Comparison of ENCODE assay signal across 36 cellular contexts in genomic region chr7:116292381-116292780, GRCh38.
"Had no signal": no experiment of that assay in that cellular context is flagged by ENCODE, and none has a peak within 500 bp of the region (broad histone marks: within the 10 kb centered on the region; RNA-seq: fewer than 3 reads in every experiment).

No MANE protein-coding gene starts in this region.

- H3K9me3 ChIP-seq: adrenal gland, body of pancreas, colonic mucosa, esophagus muscularis mucosa, gastroesophageal sphincter had no signal

- H3K36me3 ChIP-seq: adrenal gland, cardiac muscle cell, colonic mucosa, esophagus muscularis mucosa, gastroesophageal sphincter, heart right ventricle, WERI-Rb-1 had no signal

- H3K36me3 Mint-ChIP-seq: activated naive CD8-positive, alpha-beta T cell treated with anti-CD3 and anti-CD28 coated beads for 36 hours had no signal

- H3K27ac ChIP-seq: adrenal gland, body of pancreas, cardiac muscle cell, colonic mucosa, dorsolateral prefrontal cortex, esophagus muscularis mucosa, gastroesophageal sphincter, heart right ventricle, WERI-Rb-1 had no signal

- H3K9me3 Mint-ChIP-seq: activated CD4-positive, alpha-beta memory T cell treated with anti-CD3 and anti-CD28 coated beads, Interleukin-2, amount 10 ng/mL, durations not matched to agents 7 days and 5 days; activated CD4-positive, alpha-beta T cell treated with anti-CD3 and anti-CD28 coated beads, Interleukin-2, amount 10 ng/mL, durations not matched to agents 7 days and 5 days; activated T-cell treated with anti-CD3 and anti-CD28 coated beads, Interleukin-2, amount 50 U/mL, for 24 hours; T-helper 2 cell treated with Interferon-gamma antibody and Interleukin-4, amounts not matched to agents 5 μg/mL and 100 μg/mL, for 36 hours had no signal

- H3K27me3 ChIP-seq: adrenal gland, body of pancreas, cardiac muscle cell, colonic mucosa, esophagus muscularis mucosa, gastroesophageal sphincter, heart right ventricle had no signal

- H3K4me1 ChIP-seq: adrenal gland, body of pancreas, colonic mucosa had no signal

- H3K4me3 ChIP-seq: adrenal gland, body of pancreas, cardiac muscle cell, colonic mucosa, dorsolateral prefrontal cortex, esophagus muscularis mucosa, gastroesophageal sphincter, heart right ventricle had no signal

- ATAC-seq: activated CD4-positive, alpha-beta T cell treated with anti-CD3 and anti-CD28 coated beads for 36 hours; activated CD4-positive, CD25-positive, alpha-beta regulatory T cell treated with anti-CD3 and anti-CD28 coated beads, Interleukin-2, amount 50 U/mL, for 24 hours; activated naive CD8-positive, alpha-beta T cell treated with anti-CD3 and anti-CD28 coated beads, Interleukin-2, amount 50 U/mL, for 24 hours; activated T-cell treated with anti-CD3 and anti-CD28 coated beads, Interleukin-2, amount 50 U/mL, for 72 hours; body of pancreas; gastroesophageal sphincter; heart right ventricle; T-helper 17 cell had no signal

- H3K4me3 Mint-ChIP-seq: activated B cell treated with CpG ODN at 0.5 μM for 24 hours; activated CD4-positive, alpha-beta memory T cell treated with anti-CD3 and anti-CD28 coated beads, Interleukin-2, amount 10 ng/mL, durations not matched to agents 7 days and 5 days; activated CD4-positive, alpha-beta T cell treated with anti-CD3 and anti-CD28 coated beads for 36 hours; activated CD4-positive, alpha-beta T cell treated with anti-CD3 and anti-CD28 coated beads, Interleukin-2, amount 10 ng/mL, durations not matched to agents 7 days and 5 days; activated naive CD4-positive, alpha-beta T cell treated with anti-CD3 and anti-CD28 coated beads for 36 hours; activated naive CD4-positive, alpha-beta T cell treated with anti-CD3 and anti-CD28 coated beads, Interleukin-2, amount 50 U/mL, for 24 hours; activated naive CD8-positive, alpha-beta T cell treated with anti-CD3 and anti-CD28 coated beads for 36 hours; activated naive CD8-positive, alpha-beta T cell treated with anti-CD3 and anti-CD28 coated beads, Interleukin-2, amount 50 U/mL, for 24 hours; activated T-cell treated with anti-CD3 and anti-CD28 coated beads, Interleukin-2, amount 50 U/mL, for 24 hours; activated T-cell treated with anti-CD3 and anti-CD28 coated beads, Interleukin-2, amount 50 U/mL, for 72 hours; endodermal cell; T-helper 17 cell; T-helper 2 cell treated with Interferon-gamma antibody and Interleukin-4, amounts not matched to agents 5 μg/mL and 100 μg/mL, for 36 hours had no signal

- DNase-seq: activated B cell treated with CpG ODN at 0.5 μM for 24 hours; activated CD4-positive, alpha-beta memory T cell treated with anti-CD3 and anti-CD28 coated beads, Interleukin-2, amount 10 ng/mL, durations not matched to agents 7 days and 5 days; activated CD4-positive, alpha-beta T cell treated with anti-CD3 and anti-CD28 coated beads for 36 hours; activated CD4-positive, alpha-beta T cell treated with anti-CD3 and anti-CD28 coated beads, Interleukin-2, amount 10 ng/mL, durations not matched to agents 7 days and 5 days; activated CD4-positive, alpha-beta T cell treated with anti-CD3 and anti-CD28 coated beads, Interleukin-2, amount 50 U/mL, for 4 hours; activated CD8-positive, alpha-beta memory T cell treated with anti-CD3 and anti-CD28 coated beads, Interleukin-2, amount 50 U/mL, for 48 hours; activated gamma-delta T cell; activated naive CD4-positive, alpha-beta T cell treated with anti-CD3 and anti-CD28 coated beads for 36 hours; activated naive CD8-positive, alpha-beta T cell treated with anti-CD3 and anti-CD28 coated beads for 36 hours; activated naive CD8-positive, alpha-beta T cell treated with anti-CD3 and anti-CD28 coated beads, Interleukin-2, amount 50 U/mL, for 24 hours; activated T-cell treated with anti-CD3 and anti-CD28 coated beads for 4 hours; activated T-cell treated with anti-CD3 and anti-CD28 coated beads, Interleukin-2, amount 50 U/mL, for 24 hours; activated T-cell treated with anti-CD3 and anti-CD28 coated beads, Interleukin-2, amount 50 U/mL, for 72 hours; adrenal gland; amygdala; aorta; central memory CD4-positive, alpha-beta T cell; cerebellar nuclear complex; colonic mucosa; dorsolateral prefrontal cortex; effector memory CD4-positive, alpha-beta T cell; endodermal cell; erythroblast; foreskin melanocyte; heart right ventricle; T-helper 1 cell; T-helper 17 cell; T1000; WERI-Rb-1 had no signal

- H3K4me1 Mint-ChIP-seq: activated B cell treated with CpG ODN at 0.5 μM for 24 hours; activated CD4-positive, alpha-beta memory T cell treated with anti-CD3 and anti-CD28 coated beads, Interleukin-2, amount 10 ng/mL, durations not matched to agents 7 days and 5 days; activated CD4-positive, alpha-beta T cell treated with anti-CD3 and anti-CD28 coated beads for 36 hours; activated CD4-positive, alpha-beta T cell treated with anti-CD3 and anti-CD28 coated beads, Interleukin-2, amount 10 ng/mL, durations not matched to agents 7 days and 5 days; activated naive CD4-positive, alpha-beta T cell treated with anti-CD3 and anti-CD28 coated beads, Interleukin-2, amount 50 U/mL, for 24 hours; activated naive CD8-positive, alpha-beta T cell treated with anti-CD3 and anti-CD28 coated beads for 36 hours; activated naive CD8-positive, alpha-beta T cell treated with anti-CD3 and anti-CD28 coated beads, Interleukin-2, amount 50 U/mL, for 24 hours; endodermal cell; T-helper 17 cell had no signal

- H3K27ac Mint-ChIP-seq: activated B cell treated with CpG ODN at 0.5 μM for 24 hours; activated CD4-positive, alpha-beta memory T cell treated with anti-CD3 and anti-CD28 coated beads, Interleukin-2, amount 10 ng/mL, durations not matched to agents 7 days and 5 days; activated CD4-positive, alpha-beta T cell treated with anti-CD3 and anti-CD28 coated beads for 36 hours; activated naive CD4-positive, alpha-beta T cell treated with anti-CD3 and anti-CD28 coated beads for 36 hours; activated naive CD4-positive, alpha-beta T cell treated with anti-CD3 and anti-CD28 coated beads, Interleukin-2, amount 50 U/mL, for 24 hours; activated naive CD8-positive, alpha-beta T cell treated with anti-CD3 and anti-CD28 coated beads for 36 hours; activated naive CD8-positive, alpha-beta T cell treated with anti-CD3 and anti-CD28 coated beads, Interleukin-2, amount 50 U/mL, for 24 hours; activated T-cell treated with anti-CD3 and anti-CD28 coated beads, Interleukin-2, amount 50 U/mL, for 24 hours; activated T-cell treated with anti-CD3 and anti-CD28 coated beads, Interleukin-2, amount 50 U/mL, for 72 hours; endodermal cell; T-helper 17 cell; T-helper 2 cell treated with Interferon-gamma antibody and Interleukin-4, amounts not matched to agents 5 μg/mL and 100 μg/mL, for 36 hours had no signal
